1 cellular context compared by ENCODE assay signal in the genomic region with DNA sequence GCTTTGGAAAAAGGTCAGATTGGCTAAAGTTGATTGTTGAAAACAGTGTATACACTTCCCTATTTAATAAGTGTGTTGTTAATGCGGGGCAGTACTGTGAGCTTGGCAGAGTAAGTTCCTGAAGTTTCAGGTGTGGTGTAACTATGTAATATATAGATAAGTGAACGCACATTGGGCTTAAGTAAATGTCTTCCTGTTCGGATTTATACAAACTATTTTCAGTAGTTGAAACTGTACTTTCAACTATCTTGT.
A peak's percentile ranks its signal among the peaks of the same experiment; 100 is the strongest.
TF ChIP-seq lines count a peak whose summit lies in the region.

No MANE protein-coding gene starts in this region.

TF ChIP-seq in K562, 482 proteins besides CTCF, POLR2A, EP300 and RAD21:
- TF ChIP-seq NFATC3 (IDR thresholded peaks at IDR 0.05) (no peak), ZNF695 (CRISPR knock-in tag; IDR thresholded peaks at IDR 0.05) (no peak), PHB2 (IDR thresholded peaks at IDR 0.05; ENCODE audit: low read depth) (no peak), SPI1 (IDR thresholded peaks at IDR 0.05; ENCODE audit: borderline replicate concordance, low read depth, low read length) (peak; percentile 67; the same call in 1 of the 2 replicates), ELF2 (CRISPR knock-in tag; IDR thresholded peaks at IDR 0.05) (peak; percentile 62; the same call in 1 of the 2 replicates), ARNT (IDR thresholded peaks at IDR 0.05) (0 out of 4 replicates have a peak, but pooled peaks of 1 of the 2 experiments have one; percentile 4), MIER1 (IDR thresholded peaks at IDR 0.05; ENCODE audit: low read depth) (0 out of 2 replicates have a peak, but pooled peaks have one; percentile 4), LCOR (CRISPR knock-in tag; IDR thresholded peaks at IDR 0.05) (0 out of 2 replicates have a peak, but pooled peaks have one; percentile 9), OTX1 (CRISPR knock-in tag; IDR thresholded peaks at IDR 0.05) (no peak), SMARCA5 (IDR thresholded peaks at IDR 0.05) (0 out of 2 replicates have a peak, but pooled peaks have one; percentile 4), ZNF766 (CRISPR knock-in tag; conservative IDR thresholded peaks at IDR 0.05) (0 out of 2 replicates have a peak, but pooled peaks have one; percentile 20), RBM25 (IDR thresholded peaks at IDR 0.05; ENCODE audit: low read depth, low read length, severe bottlenecking) (no peak), ZNF717 (CRISPR knock-in tag; IDR thresholded peaks at IDR 0.05) (no peak)
- TF ChIP-seq, protein P1, sequence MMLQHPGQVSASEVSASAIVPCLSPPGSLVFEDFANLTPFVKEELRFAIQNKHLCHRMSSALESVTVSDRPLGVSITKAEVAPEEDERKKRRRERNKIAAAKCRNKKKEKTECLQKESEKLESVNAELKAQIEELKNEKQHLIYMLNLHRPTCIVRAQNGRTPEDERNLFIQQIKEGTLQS (IDR thresholded peaks at IDR 0.05): no peak
- TF ChIP-seq, protein P1 (CRISPR knock-in tag; conservative IDR thresholded peaks at IDR 0.05): 0 out of 2 replicates have a peak, but pooled peaks have one; percentile 10
- TF ChIP-seq, protein P2, sequence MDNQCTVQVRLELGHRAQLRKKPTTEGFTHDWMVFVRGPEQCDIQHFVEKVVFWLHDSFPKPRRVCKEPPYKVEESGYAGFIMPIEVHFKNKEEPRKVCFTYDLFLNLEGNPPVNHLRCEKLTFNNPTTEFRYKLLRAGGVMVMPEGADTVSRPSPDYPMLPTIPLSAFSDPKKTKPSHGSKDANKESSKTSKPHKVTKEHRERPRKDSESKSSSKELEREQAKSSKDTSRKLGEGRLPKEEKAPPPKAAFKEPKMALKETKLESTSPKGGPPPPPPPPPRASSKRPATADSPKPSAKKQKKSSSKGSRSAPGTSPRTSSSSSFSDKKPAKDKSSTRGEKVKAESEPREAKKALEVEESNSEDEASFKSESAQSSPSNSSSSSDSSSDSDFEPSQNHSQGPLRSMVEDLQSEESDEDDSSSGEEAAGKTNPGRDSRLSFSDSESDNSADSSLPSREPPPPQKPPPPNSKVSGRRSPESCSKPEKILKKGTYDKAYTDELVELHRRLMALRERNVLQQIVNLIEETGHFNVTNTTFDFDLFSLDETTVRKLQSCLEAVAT (IDR thresholded peaks at IDR 0.05): 0 out of 4 replicates have a peak, but pooled peaks of 1 of the 2 experiments have one; percentile 0
